In genomic region chr7:151782598-151783448, GRCh38 we compare ENCODE assay signal across 1 cellular context.
TF ChIP-seq lines count a peak whose summit lies in the region.

No MANE protein-coding gene starts in this region.

TF ChIP-seq in HEK293, 187 proteins besides CTCF, POLR2A, EP300 and RAD21 (continued from another document):
- peak; percentile 58; the same call in 1 of the 2 replicates for TF ChIP-seq ZNF223 (tag by site-specific recombination; IDR thresholded peaks at IDR 0.05)
- TF ChIP-seq PBX3 (CRISPR knock-in tag; IDR thresholded peaks at IDR 0.05), result no peak
- no peak for TF ChIP-seq ZNF530 (tag by site-specific recombination; IDR thresholded peaks at IDR 0.05; ENCODE audit: low read depth)
- peak; percentile 66 for TF ChIP-seq ZNF654 (tag by site-specific recombination; IDR thresholded peaks at IDR 0.05; ENCODE audit: low read depth)
- no peak for TF ChIP-seq KLF9 (tag by site-specific recombination; IDR thresholded peaks at IDR 0.05; ENCODE audit: low read depth)
- peak; percentile 65 for TF ChIP-seq REST (tag by site-specific recombination; IDR thresholded peaks at IDR 0.05)
- TF ChIP-seq ZNF184 (tag by site-specific recombination; IDR thresholded peaks at IDR 0.05), result no peak
- peak; percentile 28; the same call in 1 of the 2 replicates for TF ChIP-seq PATZ1 (tag by site-specific recombination; IDR thresholded peaks at IDR 0.05)
- TF ChIP-seq ZXDB (tag by site-specific recombination; IDR thresholded peaks at IDR 0.05), result peak; percentile 58; the same call in 1 of the 2 replicates
- TF ChIP-seq BCL11A (tag by site-specific recombination; IDR thresholded peaks at IDR 0.05; ENCODE audit: low read depth), result peak; percentile 56; the same call in 1 of the 2 replicates
- no peak for TF ChIP-seq ZNF544 (tag by site-specific recombination; IDR thresholded peaks at IDR 0.05)
- no peak for TF ChIP-seq ZNF311 (tag by site-specific recombination; IDR thresholded peaks at IDR 0.05; ENCODE audit: borderline replicate concordance)
- no peak for TF ChIP-seq ZFP41 (tag by site-specific recombination; IDR thresholded peaks at IDR 0.05; ENCODE audit: borderline replicate concordance)
- no peak for TF ChIP-seq ZNF426 (tag by site-specific recombination; IDR thresholded peaks at IDR 0.05)
- TF ChIP-seq ZNF280D (tag by site-specific recombination; IDR thresholded peaks at IDR 0.05), result 0 out of 2 replicates have a peak, but pooled peaks have one; percentile 8
- no peak for TF ChIP-seq ZNF664 (tag by site-specific recombination; IDR thresholded peaks at IDR 0.05)
- no peak for TF ChIP-seq ZNF112 (tag by site-specific recombination; IDR thresholded peaks at IDR 0.05)
- TF ChIP-seq SP3 (tag by site-specific recombination; IDR thresholded peaks at IDR 0.05), result no peak
- 0 out of 2 replicates have a peak, but pooled peaks have one; percentile 40 for TF ChIP-seq ZNF449 (tag by site-specific recombination; IDR thresholded peaks at IDR 0.05)
- TF ChIP-seq ZNF362 (tag by site-specific recombination; IDR thresholded peaks at IDR 0.05), result peak; percentile 67
- peak; percentile 62 for TF ChIP-seq SP7 (tag by site-specific recombination; IDR thresholded peaks at IDR 0.05)
- TF ChIP-seq GLIS1 (tag by site-specific recombination; IDR thresholded peaks at IDR 0.05), result peak; percentile 47; the same call in 1 of the 2 replicates
- TF ChIP-seq ZNF692 (tag by site-specific recombination; IDR thresholded peaks at IDR 0.05), result peak; percentile 74
- peak; percentile 92 for TF ChIP-seq GLIS2 (tag by site-specific recombination; IDR thresholded peaks at IDR 0.05)
- TF ChIP-seq ZNF391 (tag by site-specific recombination; IDR thresholded peaks at IDR 0.05; ENCODE audit: borderline replicate concordance, low read depth), result peak; percentile 35; the same call in 1 of the 2 replicates
- TF ChIP-seq ZNF785 (tag by site-specific recombination; IDR thresholded peaks at IDR 0.05), result peak; percentile 96
- peak; percentile 78 for TF ChIP-seq ZIC2 (tag by site-specific recombination; IDR thresholded peaks at IDR 0.05)
- TF ChIP-seq ZBTB26 (tag by site-specific recombination; optimal IDR thresholded peaks at IDR 0.05), result peak; percentile 86
- TF ChIP-seq ZNF394 (tag by site-specific recombination; IDR thresholded peaks at IDR 0.05; ENCODE audit: borderline replicate concordance), result 0 out of 2 replicates have a peak, but pooled peaks have one; percentile 25
- TF ChIP-seq KLF16 (tag by site-specific recombination; IDR thresholded peaks at IDR 0.05), result peak; percentile 78
- peak; percentile 87 for TF ChIP-seq ZNF660 (tag by site-specific recombination; IDR thresholded peaks at IDR 0.05)
- TF ChIP-seq PRDM4 (tag by site-specific recombination; IDR thresholded peaks at IDR 0.05), result peak; percentile 21; the same call in 1 of the 2 replicates
- TF ChIP-seq ZNF274 (IDR thresholded peaks at IDR 0.05; ENCODE audit: low read length), result no peak
- no peak for TF ChIP-seq ZNF274 (tag by site-specific recombination; IDR thresholded peaks at IDR 0.05; ENCODE audit: borderline replicate concordance)
- peak; percentile 83 for TF ChIP-seq ZSCAN30 (tag by site-specific recombination; IDR thresholded peaks at IDR 0.05)
- TF ChIP-seq ZFP69B (tag by site-specific recombination; IDR thresholded peaks at IDR 0.05), result peak; percentile 67
- TF ChIP-seq ZBTB17 (tag by site-specific recombination; IDR thresholded peaks at IDR 0.05), result peak; percentile 57
- TF ChIP-seq ZNF2 (tag by site-specific recombination; IDR thresholded peaks at IDR 0.05), result peak; percentile 84; the same call in 1 of the 2 replicates
- TF ChIP-seq SCRT2 (tag by site-specific recombination; IDR thresholded peaks at IDR 0.05), result peak; percentile 62; the same call in 1 of the 2 replicates
- peak; percentile 95 for TF ChIP-seq ZNF501 (tag by site-specific recombination; IDR thresholded peaks at IDR 0.05)
- TF ChIP-seq ZNF133 (tag by site-specific recombination; IDR thresholded peaks at IDR 0.05), result 0 out of 2 replicates have a peak, but pooled peaks have one; percentile 7
